ENCODE assay signal across 7 cellular contexts in the genomic region with DNA sequence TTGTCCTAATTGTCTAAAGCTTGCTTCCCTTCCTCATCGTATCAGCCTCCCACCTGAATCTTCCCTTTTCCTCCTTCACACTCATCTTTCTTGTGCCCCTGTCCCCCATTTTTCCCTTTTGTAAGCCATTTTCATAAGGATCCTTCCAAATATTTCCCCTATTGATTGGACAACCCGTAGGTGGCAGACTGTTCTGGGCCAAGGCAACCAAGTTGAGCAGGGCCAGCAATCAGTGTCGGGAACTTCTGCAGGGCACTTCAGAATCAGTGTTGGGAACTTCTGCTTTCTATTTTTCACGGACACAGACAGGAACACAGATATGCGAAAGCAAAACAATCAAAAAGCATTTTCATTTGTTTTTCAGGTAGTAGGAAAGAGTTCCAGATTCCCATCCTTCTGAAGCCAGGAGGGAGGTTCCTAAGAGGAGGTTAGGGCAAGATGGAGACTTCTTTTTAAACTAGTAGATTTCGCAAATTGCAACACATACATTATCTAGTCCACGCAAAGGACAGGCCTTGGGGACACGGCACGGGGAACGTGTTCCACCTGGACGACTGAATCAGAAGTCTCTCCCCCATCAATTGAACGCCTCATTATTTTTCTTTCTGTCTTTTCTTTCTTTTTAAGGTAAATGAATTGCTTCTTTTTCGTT. TPM values are rescaled to one million over a fixed set of nuclear protein-coding genes. Genes with fewer than 3 reads are reported as not detected.
DNase-seq lines count a peak whose midpoint lies in the region; ATAC-seq and TF ChIP-seq lines count a peak whose summit lies in the region.

No MANE protein-coding gene starts in this region.

- peak overlapping the region; percentile 81 for H3K4me3 ChIP-seq in HUES6 (ENCODE audit: low read depth, low read length)
- peak overlapping the region; percentile 95 for H3K4me3 ChIP-seq in mucosa of descending colon
- H3K4me3 ChIP-seq in uterus: peak overlapping the region; percentile 63 to 77

- H3K9me3 ChIP-seq in HUES6 (ENCODE audit: control insufficient read depth, insufficient read depth, low read depth, low read length): no peaks in the 10 kb centered on the region
- H3K9me3 ChIP-seq in mucosa of descending colon: no peaks in the 10 kb centered on the region
- H3K9me3 ChIP-seq in uterus: no peaks in the 10 kb centered on the region

- intact Hi-C loops in mucosa of descending colon (cut with DNase I, micrococcal nuclease): loop anchor here (10.0 kb wide), 1 partner anchor 84 kb away; no protein-coding TSS in a partner anchor
- intact Hi-C loops in uterus (cut with DNase I; ENCODE audit: low total_unique reads): loop anchor here (5.0 kb wide), 1 partner anchor 76 kb away; no protein-coding TSS in a partner anchor

- TF ChIP-seq CTCF in mucosa of descending colon (IDR thresholded peaks at IDR 0.05) (no peak), uterus (IDR thresholded peaks at IDR 0.05) (peak in 1 of 4 experiments; percentile 12)

- ATAC-seq in mucosa of descending colon: peak; percentile 49

- peak overlapping the region; percentile 84 for H3K9ac ChIP-seq in HUES6 (ENCODE audit: low read length)

- no peaks in the 10 kb centered on the region for H3K36me3 ChIP-seq in HUES6 (ENCODE audit: control insufficient read depth, insufficient read depth, low read length)
- H3K36me3 ChIP-seq in mucosa of descending colon (ENCODE audit: low read depth): no peaks in the 10 kb centered on the region
- no peaks in the 10 kb centered on the region for H3K36me3 ChIP-seq in uterus

- DNase-seq in GM03348 (ENCODE audit: low spot score): peak; percentile 64
- DNase-seq in T1000 (lab: John Stamatoyannopoulos, UW): peak; percentile 6
- peak; percentile 50 to 51 for DNase-seq in erythroblast (lab: John Stamatoyannopoulos, UW)
- DNase-seq in mucosa of descending colon: peak in 1 of 3 donors; percentile 67
- peak in 1 of 2 donors; percentile 21 for DNase-seq in uterus
- no peak for DNase-seq in NK-92 (lab: John Stamatoyannopoulos, UW; ENCODE audit: unreplicated experiment)

- H3K4me1 ChIP-seq in HUES6 (ENCODE audit: control insufficient read depth, insufficient read depth, low read length) (peaks cover 47% of the 10 kb centered on the region), mucosa of descending colon (ENCODE audit: low read depth) (peaks cover 14% of the 10 kb centered on the region), uterus (peaks cover 0 to 11% of the 10 kb centered on the region in 2 donors)

- no peaks in the 10 kb centered on the region for H3K27me3 ChIP-seq in HUES6 (ENCODE audit: control insufficient read depth, insufficient read depth, low read length)
- no peaks in the 10 kb centered on the region for H3K27me3 ChIP-seq in uterus

- TF ChIP-seq POLR2A in erythroblast (IDR thresholded peaks at IDR 0.05; ENCODE audit: low read length) (no peak), uterus (IDR thresholded peaks at IDR 0.05) (no peak)

- H3K27ac ChIP-seq in HUES6 (ENCODE audit: low read depth, low read length): peak overlapping the region; percentile 73; the same call in 1 of the 2 replicates
- peak overlapping the region; percentile 84 to 89 for H3K27ac ChIP-seq in uterus

RNA-seq across cellular contexts. Expression of a gene that starts 0.7 kb away (rescaled TPM):
- total RNA-seq in mucosa of descending colon (100 to 1,000 TPM in 2 of 3 donors, 10 to 100 TPM in 1; 95.6 to 117 (median 103) TPM), uterus (100 to 1,000 TPM in 2 of 4 donors, 10 to 100 TPM in 2; 24.3 to 150 (median 82.3) TPM)
